In the genomic region with DNA sequence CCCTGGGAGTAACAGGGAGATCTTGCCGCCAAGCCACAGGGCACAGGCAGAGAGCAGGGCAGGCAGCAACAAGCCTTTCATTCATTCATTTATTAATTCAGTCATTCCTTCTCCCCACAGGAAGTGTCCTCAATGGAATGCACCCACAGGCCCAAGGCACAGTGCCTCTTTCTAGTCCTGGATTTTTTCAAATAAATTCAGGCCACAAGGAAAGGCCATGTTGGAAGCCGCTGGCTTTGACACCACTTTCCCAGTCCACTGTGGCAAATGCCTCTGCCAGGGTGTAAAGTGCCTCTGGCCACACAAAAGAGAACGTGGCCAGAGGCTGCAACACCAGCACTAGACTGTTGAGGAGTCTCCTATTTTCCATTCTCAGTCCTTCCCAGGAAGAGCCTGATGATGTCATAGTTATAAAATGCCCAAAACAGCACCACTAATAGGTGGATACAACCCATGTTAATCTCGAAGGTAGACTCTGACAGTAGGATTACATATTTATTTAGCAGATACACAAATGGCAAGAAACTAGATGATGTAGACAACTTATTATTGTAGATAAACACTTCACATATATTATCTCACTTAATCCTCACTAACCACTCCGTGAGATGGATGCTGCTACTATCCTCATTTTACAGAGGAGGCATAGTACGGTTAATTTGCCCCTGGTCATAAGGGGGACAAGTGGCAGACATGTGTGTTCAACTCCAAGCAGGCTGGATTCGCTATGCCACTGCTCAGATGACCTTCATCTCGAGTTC, we compare ENCODE assay signal across 1 cellular context.
TF ChIP-seq lines count a peak whose summit lies in the region.

No MANE protein-coding gene starts in this region.

TF ChIP-seq in WTC11, 78 proteins besides CTCF, POLR2A, EP300 and RAD21 (continued from another document):
- TF ChIP-seq ZNF396 (CRISPR knock-in tag; IDR thresholded peaks at IDR 0.05; ENCODE audit: borderline replicate concordance) (no peak), NR3C1 (CRISPR knock-in tag; conservative IDR thresholded peaks at IDR 0.05; ENCODE audit: low read depth) (no peak)
- TF ChIP-seq, protein P1, sequence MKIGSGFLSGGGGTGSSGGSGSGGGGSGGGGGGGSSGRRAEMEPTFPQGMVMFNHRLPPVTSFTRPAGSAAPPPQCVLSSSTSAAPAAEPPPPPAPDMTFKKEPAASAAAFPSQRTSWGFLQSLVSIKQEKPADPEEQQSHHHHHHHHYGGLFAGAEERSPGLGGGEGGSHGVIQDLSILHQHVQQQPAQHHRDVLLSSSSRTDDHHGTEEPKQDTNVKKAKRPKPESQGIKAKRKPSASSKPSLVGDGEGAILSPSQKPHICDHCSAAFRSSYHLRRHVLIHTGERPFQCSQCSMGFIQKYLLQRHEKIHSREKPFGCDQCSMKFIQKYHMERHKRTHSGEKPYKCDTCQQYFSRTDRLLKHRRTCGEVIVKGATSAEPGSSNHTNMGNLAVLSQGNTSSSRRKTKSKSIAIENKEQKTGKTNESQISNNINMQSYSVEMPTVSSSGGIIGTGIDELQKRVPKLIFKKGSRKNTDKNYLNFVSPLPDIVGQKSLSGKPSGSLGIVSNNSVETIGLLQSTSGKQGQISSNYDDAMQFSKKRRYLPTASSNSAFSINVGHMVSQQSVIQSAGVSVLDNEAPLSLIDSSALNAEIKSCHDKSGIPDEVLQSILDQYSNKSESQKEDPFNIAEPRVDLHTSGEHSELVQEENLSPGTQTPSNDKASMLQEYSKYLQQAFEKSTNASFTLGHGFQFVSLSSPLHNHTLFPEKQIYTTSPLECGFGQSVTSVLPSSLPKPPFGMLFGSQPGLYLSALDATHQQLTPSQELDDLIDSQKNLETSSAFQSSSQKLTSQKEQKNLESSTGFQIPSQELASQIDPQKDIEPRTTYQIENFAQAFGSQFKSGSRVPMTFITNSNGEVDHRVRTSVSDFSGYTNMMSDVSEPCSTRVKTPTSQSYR (CRISPR knock-in tag; IDR thresholded peaks at IDR 0.05) = no peak
- TF ChIP-seq, protein P2, sequence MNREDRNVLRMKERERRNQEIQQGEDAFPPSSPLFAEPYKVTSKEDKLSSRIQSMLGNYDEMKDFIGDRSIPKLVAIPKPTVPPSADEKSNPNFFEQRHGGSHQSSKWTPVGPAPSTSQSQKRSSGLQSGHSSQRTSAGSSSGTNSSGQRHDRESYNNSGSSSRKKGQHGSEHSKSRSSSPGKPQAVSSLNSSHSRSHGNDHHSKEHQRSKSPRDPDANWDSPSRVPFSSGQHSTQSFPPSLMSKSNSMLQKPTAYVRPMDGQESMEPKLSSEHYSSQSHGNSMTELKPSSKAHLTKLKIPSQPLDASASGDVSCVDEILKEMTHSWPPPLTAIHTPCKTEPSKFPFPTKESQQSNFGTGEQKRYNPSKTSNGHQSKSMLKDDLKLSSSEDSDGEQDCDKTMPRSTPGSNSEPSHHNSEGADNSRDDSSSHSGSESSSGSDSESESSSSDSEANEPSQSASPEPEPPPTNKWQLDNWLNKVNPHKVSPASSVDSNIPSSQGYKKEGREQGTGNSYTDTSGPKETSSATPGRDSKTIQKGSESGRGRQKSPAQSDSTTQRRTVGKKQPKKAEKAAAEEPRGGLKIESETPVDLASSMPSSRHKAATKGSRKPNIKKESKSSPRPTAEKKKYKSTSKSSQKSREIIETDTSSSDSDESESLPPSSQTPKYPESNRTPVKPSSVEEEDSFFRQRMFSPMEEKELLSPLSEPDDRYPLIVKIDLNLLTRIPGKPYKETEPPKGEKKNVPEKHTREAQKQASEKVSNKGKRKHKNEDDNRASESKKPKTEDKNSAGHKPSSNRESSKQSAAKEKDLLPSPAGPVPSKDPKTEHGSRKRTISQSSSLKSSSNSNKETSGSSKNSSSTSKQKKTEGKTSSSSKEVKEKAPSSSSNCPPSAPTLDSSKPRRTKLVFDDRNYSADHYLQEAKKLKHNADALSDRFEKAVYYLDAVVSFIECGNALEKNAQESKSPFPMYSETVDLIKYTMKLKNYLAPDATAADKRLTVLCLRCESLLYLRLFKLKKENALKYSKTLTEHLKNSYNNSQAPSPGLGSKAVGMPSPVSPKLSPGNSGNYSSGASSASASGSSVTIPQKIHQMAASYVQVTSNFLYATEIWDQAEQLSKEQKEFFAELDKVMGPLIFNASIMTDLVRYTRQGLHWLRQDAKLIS (CRISPR knock-in tag; IDR thresholded peaks at IDR 0.05; ENCODE audit: borderline replicate concordance) = no peak
- TF ChIP-seq, protein P3, sequence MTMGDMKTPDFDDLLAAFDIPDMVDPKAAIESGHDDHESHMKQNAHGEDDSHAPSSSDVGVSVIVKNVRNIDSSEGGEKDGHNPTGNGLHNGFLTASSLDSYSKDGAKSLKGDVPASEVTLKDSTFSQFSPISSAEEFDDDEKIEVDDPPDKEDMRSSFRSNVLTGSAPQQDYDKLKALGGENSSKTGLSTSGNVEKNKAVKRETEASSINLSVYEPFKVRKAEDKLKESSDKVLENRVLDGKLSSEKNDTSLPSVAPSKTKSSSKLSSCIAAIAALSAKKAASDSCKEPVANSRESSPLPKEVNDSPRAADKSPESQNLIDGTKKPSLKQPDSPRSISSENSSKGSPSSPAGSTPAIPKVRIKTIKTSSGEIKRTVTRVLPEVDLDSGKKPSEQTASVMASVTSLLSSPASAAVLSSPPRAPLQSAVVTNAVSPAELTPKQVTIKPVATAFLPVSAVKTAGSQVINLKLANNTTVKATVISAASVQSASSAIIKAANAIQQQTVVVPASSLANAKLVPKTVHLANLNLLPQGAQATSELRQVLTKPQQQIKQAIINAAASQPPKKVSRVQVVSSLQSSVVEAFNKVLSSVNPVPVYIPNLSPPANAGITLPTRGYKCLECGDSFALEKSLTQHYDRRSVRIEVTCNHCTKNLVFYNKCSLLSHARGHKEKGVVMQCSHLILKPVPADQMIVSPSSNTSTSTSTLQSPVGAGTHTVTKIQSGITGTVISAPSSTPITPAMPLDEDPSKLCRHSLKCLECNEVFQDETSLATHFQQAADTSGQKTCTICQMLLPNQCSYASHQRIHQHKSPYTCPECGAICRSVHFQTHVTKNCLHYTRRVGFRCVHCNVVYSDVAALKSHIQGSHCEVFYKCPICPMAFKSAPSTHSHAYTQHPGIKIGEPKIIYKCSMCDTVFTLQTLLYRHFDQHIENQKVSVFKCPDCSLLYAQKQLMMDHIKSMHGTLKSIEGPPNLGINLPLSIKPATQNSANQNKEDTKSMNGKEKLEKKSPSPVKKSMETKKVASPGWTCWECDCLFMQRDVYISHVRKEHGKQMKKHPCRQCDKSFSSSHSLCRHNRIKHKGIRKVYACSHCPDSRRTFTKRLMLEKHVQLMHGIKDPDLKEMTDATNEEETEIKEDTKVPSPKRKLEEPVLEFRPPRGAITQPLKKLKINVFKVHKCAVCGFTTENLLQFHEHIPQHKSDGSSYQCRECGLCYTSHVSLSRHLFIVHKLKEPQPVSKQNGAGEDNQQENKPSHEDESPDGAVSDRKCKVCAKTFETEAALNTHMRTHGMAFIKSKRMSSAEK (CRISPR knock-in tag; IDR thresholded peaks at IDR 0.05; ENCODE audit: borderline replicate concordance) = no peak
